Comparison of ENCODE assay signal across 22 cellular contexts in the genomic region with DNA sequence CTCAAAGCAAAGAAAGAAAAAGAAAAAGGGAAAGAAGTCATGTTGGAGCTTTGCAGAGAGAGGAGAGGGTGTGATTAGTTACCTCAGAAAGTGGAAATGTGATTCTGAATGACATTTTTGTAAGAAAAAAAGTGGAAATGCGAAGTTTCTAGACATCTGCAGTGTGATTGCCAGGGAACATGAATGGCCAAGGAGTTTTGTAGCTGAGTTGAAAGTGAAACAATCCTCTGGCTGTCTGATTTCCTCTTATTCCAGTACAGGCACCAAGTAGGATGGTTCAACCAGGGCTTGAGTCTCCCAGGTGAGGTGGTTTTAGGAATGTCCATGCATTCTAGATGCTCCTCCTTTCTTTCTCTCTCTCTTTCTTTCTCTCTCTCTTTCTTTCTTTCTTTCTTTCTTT. TPM values are rescaled to one million over a fixed set of nuclear protein-coding genes. Genes with fewer than 3 reads are reported as not detected.
DNase-seq lines count a peak whose midpoint lies in the region; ATAC-seq lines count a peak whose summit lies in the region.
"Had no signal": no experiment of that assay in that cellular context is flagged by ENCODE, and none has a peak within 500 bp of the region (broad histone marks: within the 10 kb centered on the region; RNA-seq: fewer than 3 reads in every experiment).

No MANE protein-coding gene starts in this region.

- no peak for ATAC-seq in stimulated activated effector memory CD8-positive, alpha-beta T cell treated with anti-CD3 and anti-CD28 coated beads, Interleukin-12 subunit alpha, Interleukin-12 subunit beta, amount 100 ng/mL, for 72 hours
- ATAC-seq in HG03460 (IDR thresholded peaks at IDR 0.05; ENCODE audit: unreplicated experiment): no peak
- ATAC-seq: effector memory CD8-positive, alpha-beta T cell; left colon; upper lobe of right lung had no signal

- peaks cover 5% of the 10 kb centered on the region for H3K36me3 Mint-ChIP-seq in stimulated activated effector memory CD8-positive, alpha-beta T cell treated with anti-CD3 and anti-CD28 coated beads, Interleukin-12 subunit alpha, Interleukin-12 subunit beta, amount 100 ng/mL, for 72 hours
- H3K36me3 Mint-ChIP-seq: activated CD4-positive, alpha-beta memory T cell treated with anti-CD3 and anti-CD28 coated beads for 36 hours had no signal

- peak overlapping the region; percentile 11 for H3K27ac Mint-ChIP-seq in stimulated activated effector memory CD8-positive, alpha-beta T cell treated with anti-CD3 and anti-CD28 coated beads, Interleukin-12 subunit alpha, Interleukin-12 subunit beta, amount 100 ng/mL, for 72 hours
- H3K27ac Mint-ChIP-seq: activated CD4-positive, alpha-beta memory T cell treated with anti-CD3 and anti-CD28 coated beads for 36 hours; T-helper 1 cell treated with Interleukin-12 subunit alpha and Interleukin-12 subunit beta and Interleukin-4 antibody, amounts not matched to agents 30 μg/mL and 1 μg/mL, for 36 hours had no signal

- peak; percentile 22 for DNase-seq in NOMO-1 treated with DMSO at 0.1 percent for 48 hours (lab: John Stamatoyannopoulos, UW; ENCODE audit: unreplicated experiment)
- DNase-seq in NOMO-1 treated with dmso at 0.1 percent for 144 hours (lab: John Stamatoyannopoulos, UW; ENCODE audit: unreplicated experiment): no peak
- DNase-seq in RPMI8226: peak; percentile 45
- DNase-seq in fibroblast of peridontal ligament (ENCODE audit: extremely low read depth): peak; percentile 16
- no peak for DNase-seq in stimulated activated effector memory CD8-positive, alpha-beta T cell treated with anti-CD3 and anti-CD28 coated beads, Interleukin-12 subunit alpha, Interleukin-12 subunit beta, amount 100 ng/mL, for 72 hours (ENCODE audit: low spot score in 2 of 2)
- DNase-seq in stimulated activated CD4-positive, alpha-beta T cell treated with anti-CD3 and anti-CD28 coated beads, Interleukin-2, amount 100 ng/mL, for 24 hours: no peak
- DNase-seq in SK-N-DZ (ENCODE audit: low spot score): no peak
- DNase-seq: activated CD4-positive, alpha-beta memory T cell treated with anti-CD3 and anti-CD28 coated beads for 36 hours; BE2C; effector memory CD8-positive, alpha-beta T cell; glutamatergic neuron; midbrain; NCI-H1105 treated with DMSO at 0.1 percent for 48 hours; NCI-H510A treated with DMSO at 0.1 percent for 48 hours; Right ventricle myocardium superior; stimulated activated CD4-positive, alpha-beta T cell treated with anti-CD3 and anti-CD28 coated beads, Interleukin-4, amount 100 ng/mL, for 1 hour had no signal

- no peak overlapping the region for H3K4me3 Mint-ChIP-seq in stimulated activated effector memory CD8-positive, alpha-beta T cell treated with anti-CD3 and anti-CD28 coated beads, Interleukin-12 subunit alpha, Interleukin-12 subunit beta, amount 100 ng/mL, for 72 hours
- H3K4me3 Mint-ChIP-seq: activated CD4-positive, alpha-beta memory T cell treated with anti-CD3 and anti-CD28 coated beads for 36 hours; effector memory CD8-positive, alpha-beta T cell; T-helper 1 cell treated with Interleukin-12 subunit alpha and Interleukin-12 subunit beta and Interleukin-4 antibody, amounts not matched to agents 30 μg/mL and 1 μg/mL, for 36 hours had no signal

- peaks cover 20% of the 10 kb centered on the region for H3K4me1 Mint-ChIP-seq in stimulated activated effector memory CD8-positive, alpha-beta T cell treated with anti-CD3 and anti-CD28 coated beads, Interleukin-12 subunit alpha, Interleukin-12 subunit beta, amount 100 ng/mL, for 72 hours

- H3K9me3 Mint-ChIP-seq in stimulated activated effector memory CD8-positive, alpha-beta T cell treated with anti-CD3 and anti-CD28 coated beads, Interleukin-12 subunit alpha, Interleukin-12 subunit beta, amount 100 ng/mL, for 72 hours: no peaks in the 10 kb centered on the region
- H3K9me3 Mint-ChIP-seq: effector memory CD8-positive, alpha-beta T cell; T-helper 1 cell treated with Interleukin-12 subunit alpha and Interleukin-12 subunit beta and Interleukin-4 antibody, amounts not matched to agents 30 μg/mL and 1 μg/mL, for 36 hours had no signal

RNA-seq across cellular contexts. Expression of a gene that starts 17.8 kb away (rescaled TPM):
- 13.6 and 24.3 TPM in 2 replicates for polyA plus RNA-seq in SK-N-DZ (2014; cell fraction: cytosol; rRNA removed)
- 30.5 and 38.6 TPM in 2 replicates for polyA plus RNA-seq in SK-N-DZ (2014; cell fraction: nucleus; rRNA removed)

RNA-seq across cellular contexts. Expression of a gene that starts 17.9 kb away (rescaled TPM):
- polyA plus RNA-seq in SK-N-DZ (2014; cell fraction: cytosol; rRNA removed): 0.15 and 0.37 TPM in 2 replicates
- not detected in 2 replicates for polyA plus RNA-seq in SK-N-DZ (2014; cell fraction: nucleus; rRNA removed)
- polyA plus RNA-seq: neural cell, smooth muscle cell had no signal

RNA-seq across cellular contexts. Expression of a gene that starts 29.6 kb away (rescaled TPM):
- polyA plus RNA-seq in SK-N-DZ (2014; cell fraction: cytosol; rRNA removed): 49.6 and 59.4 TPM in 2 replicates
- 55.2 and 75.9 TPM in 2 replicates for polyA plus RNA-seq in SK-N-DZ (2014; cell fraction: nucleus; rRNA removed)

RNA-seq across cellular contexts. Expression of a gene that starts 30.0 kb away (rescaled TPM):
- polyA plus RNA-seq in SK-N-DZ (2014; cell fraction: cytosol; rRNA removed): 114 and 117 TPM in 2 replicates
- 41.2 and 44.6 TPM in 2 replicates for polyA plus RNA-seq in SK-N-DZ (2014; cell fraction: nucleus; rRNA removed)

RNA-seq across cellular contexts. Expression of a gene that starts 30.2 kb away (rescaled TPM):
- 666 and 692 TPM in 2 replicates for polyA plus RNA-seq in SK-N-DZ (2014; cell fraction: cytosol; rRNA removed)
- 399 and 571 TPM in 2 replicates for polyA plus RNA-seq in SK-N-DZ (2014; cell fraction: nucleus; rRNA removed)

Comparison
In these comparisons a context has a peak if more than half of its experiments do, and no peak if none do; other contexts are left out.
1. DNase-seq: peak in NOMO-1 treated with DMSO at 0.1 percent for 48 hours (single experiment), RPMI8226 (single experiment) and fibroblast of peridontal ligament (single experiment); none in NOMO-1 treated with dmso at 0.1 percent for 144 hours (single experiment), stimulated activated effector memory CD8-positive, alpha-beta T cell treated with anti-CD3 and anti-CD28 coated beads, Interleukin-12 subunit alpha, Interleukin-12 subunit beta, amount 100 ng/mL, for 72 hours (0 of 2), stimulated activated CD4-positive, alpha-beta T cell treated with anti-CD3 and anti-CD28 coated beads, Interleukin-2, amount 100 ng/mL, for 24 hours (0 of 2) and SK-N-DZ (single experiment).